ENCODE assay signal across 9 cellular contexts in genomic region chr17:32596666-32597065, GRCh38.
A peak's percentile ranks its signal among the peaks of the same experiment; 100 is the strongest.
DNase-seq lines count a peak whose midpoint lies in the region; ATAC-seq and TF ChIP-seq lines count a peak whose summit lies in the region.
"Had no signal": no experiment of that assay in that cellular context is flagged by ENCODE, and none has a peak within 500 bp of the region (broad histone marks: within the 10 kb centered on the region; RNA-seq: fewer than 3 reads in every experiment).

No MANE protein-coding gene starts in this region.

- no peaks in the 10 kb centered on the region for H3K9me3 Mint-ChIP-seq in activated naive CD8-positive, alpha-beta T cell treated with anti-CD3 and anti-CD28 coated beads, Interleukin-2, amount 50 U/mL, for 24 hours
- peaks cover 0 to 6% (median 0%) of the 10 kb centered on the region in 11 donors for H3K9me3 Mint-ChIP-seq in naive thymus-derived CD4-positive, alpha-beta T cell

- H3K4me1 Mint-ChIP-seq in activated naive CD8-positive, alpha-beta T cell treated with anti-CD3 and anti-CD28 coated beads, Interleukin-2, amount 50 U/mL, for 24 hours, result no peaks in the 10 kb centered on the region
- peaks cover 0 to 23% (median 0%) of the 10 kb centered on the region in 7 donors for H3K4me1 Mint-ChIP-seq in naive thymus-derived CD4-positive, alpha-beta T cell

- 82% methylated on average over 2 of the region's 2 CpGs for WGBS in prostate gland

- H3K36me3 ChIP-seq in prostate gland, result no peaks in the 10 kb centered on the region
- no peaks in the 10 kb centered on the region for H3K36me3 ChIP-seq in naive thymus-derived CD4-positive, alpha-beta T cell (ENCODE audit: control insufficient read depth in 2 of 3, insufficient read depth in 3 of 3, low read length in 3 of 3)

- TF ChIP-seq POLR2A in prostate gland (IDR thresholded peaks at IDR 0.05), result no peak

- no peak for TF ChIP-seq CTCF in prostate gland (IDR thresholded peaks at IDR 0.05)

- no peaks in the 10 kb centered on the region for H3K4me1 ChIP-seq in prostate gland (replicated peaks)
- H3K4me1 ChIP-seq in naive thymus-derived CD4-positive, alpha-beta T cell (ENCODE audit: control insufficient read depth in 2 of 2, insufficient read depth in 2 of 2, low read length in 2 of 2), result no peaks in the 10 kb centered on the region

- H3K4me3 ChIP-seq in prostate gland, result no peak overlapping the region
- no peak overlapping the region for H3K4me3 ChIP-seq in naive thymus-derived CD4-positive, alpha-beta T cell (ENCODE audit: low read length)
- H3K4me3 ChIP-seq: SK-N-MC had no signal

- no peaks in the 10 kb centered on the region for H3K27me3 ChIP-seq in prostate gland (replicated peaks; ENCODE audit: insufficient read depth)
- H3K27me3 ChIP-seq in naive thymus-derived CD4-positive, alpha-beta T cell (ENCODE audit: control insufficient read depth in 2 of 2, insufficient read depth in 2 of 2, low read length in 2 of 2), result no peaks in the 10 kb centered on the region

- H3K9me3 ChIP-seq in prostate gland, result no peaks in the 10 kb centered on the region
- H3K9me3 ChIP-seq in naive thymus-derived CD4-positive, alpha-beta T cell (ENCODE audit: control insufficient read depth in 2 of 3, low read length in 3 of 3), result no peaks in the 10 kb centered on the region

- no peaks in the 10 kb centered on the region for H3K27me3 Mint-ChIP-seq in activated naive CD8-positive, alpha-beta T cell treated with anti-CD3 and anti-CD28 coated beads, Interleukin-2, amount 50 U/mL, for 24 hours
- H3K27me3 Mint-ChIP-seq in naive thymus-derived CD4-positive, alpha-beta T cell, result no peaks in the 10 kb centered on the region

- ATAC-seq in GM19035 (IDR thresholded peaks at IDR 0.05; ENCODE audit: unreplicated experiment), result peak; percentile 59
- peak; percentile 53 for ATAC-seq in HG03521 (IDR thresholded peaks at IDR 0.05; ENCODE audit: unreplicated experiment)
- ATAC-seq in activated naive CD8-positive, alpha-beta T cell treated with anti-CD3 and anti-CD28 coated beads, Interleukin-2, amount 50 U/mL, for 24 hours, result peak; percentile 73
- ATAC-seq in naive thymus-derived CD4-positive, alpha-beta T cell, result no peak

- POLR2A ChIA-PET in naive thymus-derived CD4-positive, alpha-beta T cell (lab: Charles Lee), result interaction anchor here (0.7 kb wide), 1 partner anchor 9 kb away, joined by 4 read pairs; no protein-coding TSS in a partner anchor

- H3K27ac Mint-ChIP-seq in activated naive CD8-positive, alpha-beta T cell treated with anti-CD3 and anti-CD28 coated beads, Interleukin-2, amount 50 U/mL, for 24 hours, result no peak overlapping the region
- no peak overlapping the region for H3K27ac Mint-ChIP-seq in naive thymus-derived CD4-positive, alpha-beta T cell

- H3K4me3 Mint-ChIP-seq in activated naive CD8-positive, alpha-beta T cell treated with anti-CD3 and anti-CD28 coated beads, Interleukin-2, amount 50 U/mL, for 24 hours, result no peak overlapping the region
- H3K4me3 Mint-ChIP-seq in naive thymus-derived CD4-positive, alpha-beta T cell, result no peak overlapping the region

- no peak overlapping the region for H3K27ac ChIP-seq in prostate gland
- H3K27ac ChIP-seq in naive thymus-derived CD4-positive, alpha-beta T cell (ENCODE audit: low read depth, low read length), result no peak overlapping the region
- H3K27ac ChIP-seq: SK-N-MC had no signal

- intact Hi-C loops in prostate gland (cut with DNase I), result no loop called here
- intact Hi-C loops in naive thymus-derived CD4-positive, alpha-beta T cell (cut with micrococcal nuclease), result no loop called here

- H3K36me3 Mint-ChIP-seq in activated naive CD8-positive, alpha-beta T cell treated with anti-CD3 and anti-CD28 coated beads, Interleukin-2, amount 50 U/mL, for 24 hours (ENCODE audit: low read depth), result no peaks in the 10 kb centered on the region
- peaks cover 0 to 18% (median 5%) of the 10 kb centered on the region in 5 donors for H3K36me3 Mint-ChIP-seq in naive thymus-derived CD4-positive, alpha-beta T cell

- DNase-seq in Daoy (ENCODE audit: low read depth) (peak; percentile 15), NCI-H1436 (lab: John Stamatoyannopoulos, UW) (no peak), prostate gland (ENCODE audit: low spot score) (no peak)
- peak; percentile 4 for DNase-seq in activated naive CD8-positive, alpha-beta T cell treated with anti-CD3 and anti-CD28 coated beads, Interleukin-2, amount 50 U/mL, for 24 hours
- no peak for DNase-seq in effector CD4-positive, alpha-beta T cell
- DNase-seq in naive thymus-derived CD4-positive, alpha-beta T cell, result no peak

- CTCF ChIA-PET in naive thymus-derived CD4-positive, alpha-beta T cell (lab: Charles Lee), result no interaction called here

Comparison
In these comparisons a context has a peak if more than half of its experiments do, and no peak if none do; other contexts are left out.
1. DNase-seq: peak in Daoy (single experiment) and activated naive CD8-positive, alpha-beta T cell treated with anti-CD3 and anti-CD28 coated beads, Interleukin-2, amount 50 U/mL, for 24 hours (single experiment); none in effector CD4-positive, alpha-beta T cell (single experiment), NCI-H1436 (single experiment), prostate gland (single experiment) and naive thymus-derived CD4-positive, alpha-beta T cell (0 of 9).